ENCODE assay signal across 8 cellular contexts in the genomic region with DNA sequence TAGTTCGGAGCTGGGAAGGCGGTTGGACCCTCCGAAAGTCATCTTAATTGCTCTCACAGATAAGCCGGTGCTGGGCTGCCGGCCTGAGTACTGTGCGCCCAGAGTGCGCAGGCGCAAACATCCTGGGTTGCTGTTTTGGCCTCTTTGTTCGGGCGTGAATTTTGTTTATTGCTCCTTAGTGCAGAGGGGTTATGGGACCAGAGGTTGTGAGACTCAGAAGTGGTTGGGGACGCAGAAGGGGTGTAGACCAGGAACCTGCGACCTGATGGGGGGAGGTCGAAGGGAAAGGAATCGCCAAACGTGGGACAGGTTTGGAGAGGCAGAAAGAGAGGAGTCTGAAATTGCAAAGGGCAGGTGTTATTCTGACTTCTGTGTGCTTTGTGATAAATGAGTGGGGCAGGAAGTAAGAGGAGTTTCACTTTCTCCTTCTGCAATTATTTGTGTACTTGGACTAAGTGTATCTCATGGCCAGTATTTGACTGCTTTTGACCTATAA. TPM values are rescaled to one million over a fixed set of nuclear protein-coding genes. Genes with fewer than 3 reads are reported as not detected.
DNase-seq lines count a peak whose midpoint lies in the region; ATAC-seq and TF ChIP-seq lines count a peak whose summit lies in the region.

No MANE protein-coding gene starts in this region.

- WGBS in spleen, 5 donors, result 1 to 5% (median 2%) methylated on average over 15 of the region's 15 CpGs

- peak overlapping the region; percentile 90 for H3K9ac ChIP-seq in iPS-20b (ENCODE audit: low read depth, low read length)

- peaks cover 0 to 4% (median 0%) of the 10 kb centered on the region in 3 donors for H3K9me3 Mint-ChIP-seq in IgD-negative memory B cell

- peak overlapping the region; percentile 97 to 99 (median 98) for H3K27ac Mint-ChIP-seq in IgD-negative memory B cell

- H3K4me1 ChIP-seq in iPS-20b (ENCODE audit: insufficient read depth, low read length), result no peaks in the 10 kb centered on the region
- H3K4me1 ChIP-seq in spleen, result peaks cover 0 to 25% (median 21%) of the 10 kb centered on the region in 6 donors

- peaks cover 6% of the 10 kb centered on the region for H3K36me3 Mint-ChIP-seq in IgD-negative memory B cell

- H3K4me1 Mint-ChIP-seq in IgD-negative memory B cell, result peaks cover 25 to 31% (median 26%) of the 10 kb centered on the region in 3 donors

- TF ChIP-seq CTCF in astrocyte of the spinal cord (IDR thresholded peaks at IDR 0.05; ENCODE audit: low read depth, low read length) (no peak), spleen (IDR thresholded peaks at IDR 0.05 in 8 of 11, conservative IDR thresholded peaks at IDR 0.05 in 3 of 11) (no peak)

- H3K4me3 ChIP-seq in astrocyte of the spinal cord (ENCODE audit: low read depth, low read length) (peak overlapping the region; percentile 82), iPS-20b (ENCODE audit: low read length) (peak overlapping the region; percentile 86), spleen (peak overlapping the region; percentile 56 to 83 (median 69))

- ATAC-seq in GM21423 (IDR thresholded peaks at IDR 0.05; ENCODE audit: unreplicated experiment), result peak; percentile 48

- H3K27ac ChIP-seq in iPS-20b (ENCODE audit: low read length) (peak overlapping the region; percentile 80), spleen (peak overlapping the region; percentile 94 to 97 (median 96))

- intact Hi-C loops in spleen (cut with DNase I; ENCODE audit: low total_unique reads), result loop anchor here (5.0 kb wide), 1 partner anchor 73 kb away; the partner anchor contains the start of gene ZFP82

- DNase-seq in DMS79 treated with DMSO at 0.1 percent for 48 hours (lab: John Stamatoyannopoulos, UW), result peak; percentile 96
- peak; percentile 97 for DNase-seq in SK-N-DZ (ENCODE audit: low spot score)
- no peak for DNase-seq in astrocyte of the spinal cord (ENCODE audit: low read depth, low spot score)
- peak; percentile 90 for DNase-seq in spleen
- no peak for DNase-seq in midbrain (lab: John Stamatoyannopoulos, UW)

- in situ Hi-C loops in astrocyte of the spinal cord (cut with HindIII; ENCODE audit: low sequenced_read_pairs), result no loop called here

- peak overlapping the region; percentile 97 to 100 (median 98) for H3K4me3 Mint-ChIP-seq in IgD-negative memory B cell

- peaks cover 1% of the 10 kb centered on the region for H3K27me3 Mint-ChIP-seq in IgD-negative memory B cell

- TF ChIP-seq POLR2A in spleen (IDR thresholded peaks at IDR 0.05), result no peak

- H3K9me3 ChIP-seq in iPS-20b (ENCODE audit: insufficient read depth, low read depth, low read length), result peaks cover 10% of the 10 kb centered on the region
- peaks cover 0 to 37% (median 13%) of the 10 kb centered on the region in 8 donors for H3K9me3 ChIP-seq in spleen

- H3K36me3 ChIP-seq in iPS-20b (ENCODE audit: insufficient read depth, low read depth, low read length) (no peaks in the 10 kb centered on the region), spleen (peaks cover 0 to 13% (median 0%) of the 10 kb centered on the region in 6 donors)

- H3K27me3 ChIP-seq in iPS-20b (ENCODE audit: insufficient read depth, low read length), result no peaks in the 10 kb centered on the region
- no peaks in the 10 kb centered on the region for H3K27me3 ChIP-seq in spleen (replicated peaks in 1 of 7)

RNA-seq across cellular contexts. Expression of gene ZNF566, which starts 0.6 kb away (rescaled TPM):
- polyA plus RNA-seq in IgD-negative memory B cell, result 10.8 TPM
- 9.3 and 12.2 TPM in 2 replicates for polyA plus RNA-seq in SK-N-DZ (2014; cell fraction: cytosol; rRNA removed)
- polyA plus RNA-seq in SK-N-DZ (2014; cell fraction: nucleus; rRNA removed), result 4.0 and 4.7 TPM in 2 replicates
- 10 to 100 TPM; 14.6 to 24.8 (median 17.5) TPM for total RNA-seq in spleen
- polyA plus RNA-seq in spleen, result 1 to 10 TPM; 6.6 to 7.6 (median 7.4) TPM

RNA-seq across cellular contexts. Expression of gene ZNF260, which starts 38.1 kb away (rescaled TPM):
- polyA plus RNA-seq in IgD-negative memory B cell, result 14.7 TPM
- polyA plus RNA-seq in SK-N-DZ (2014; cell fraction: cytosol; rRNA removed), result 15.9 and 19.7 TPM in 2 replicates
- polyA plus RNA-seq in SK-N-DZ (2014; cell fraction: nucleus; rRNA removed), result 8.2 and 8.9 TPM in 2 replicates
- total RNA-seq in spleen, result 10 to 100 TPM in 5 of 7 donors, 1 to 10 TPM in 2; 8.7 to 14.8 (median 12.4) TPM
- 1 to 10 TPM; 2.9 to 5.4 (median 3.7) TPM for polyA plus RNA-seq in spleen

Comparison
In these comparisons a context has a peak if more than half of its experiments do, and no peak if none do; other contexts are left out.
1. DNase-seq: peak in DMS79 treated with DMSO at 0.1 percent for 48 hours (single experiment), SK-N-DZ (single experiment) and spleen (single experiment); none in astrocyte of the spinal cord (single experiment) and midbrain (single experiment).
2. Peak in every context shown above with its lines, with median percentiles within 50 percentile points of each other: H3K4me3 ChIP-seq.